ENCODE assay signal across 22 cellular contexts in the genomic region with DNA sequence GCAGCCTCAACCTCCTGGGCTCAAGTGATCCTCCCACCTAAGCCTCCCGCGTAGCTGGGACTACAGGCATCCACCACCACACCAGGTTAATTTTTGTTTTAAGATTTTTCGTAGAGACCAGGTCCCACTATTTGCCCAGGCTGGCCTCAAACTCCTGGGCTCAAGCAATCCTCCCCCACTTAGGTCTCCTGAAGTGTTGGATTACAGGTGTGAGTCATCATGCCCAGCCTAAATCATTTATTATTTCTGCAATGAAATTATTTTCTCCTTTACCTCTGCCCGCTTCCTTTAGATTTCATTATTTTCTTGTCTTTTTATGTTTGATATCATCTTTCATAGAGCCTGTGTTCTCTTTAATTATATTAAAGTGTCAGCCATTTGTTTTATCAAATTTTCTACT.
DNase-seq lines count a peak whose midpoint lies in the region; ATAC-seq, FAIRE-seq and TF ChIP-seq lines count a peak whose summit lies in the region.
"Had no signal": no experiment of that assay in that cellular context is flagged by ENCODE, and none has a peak within 500 bp of the region (broad histone marks: within the 10 kb centered on the region; RNA-seq: fewer than 3 reads in every experiment).

No MANE protein-coding gene starts in this region.

- H3K4me3 ChIP-seq in bronchial epithelial cell (ENCODE audit: low read depth, low read length) (no peak overlapping the region), brain microvascular endothelial cell (ENCODE audit: low read depth, low read length) (no peak overlapping the region), right cardiac atrium (ENCODE audit: low read length) (no peak overlapping the region)
- H3K4me3 ChIP-seq: BLaER1, GM23338 had no signal

- ATAC-seq in HG03175 (IDR thresholded peaks at IDR 0.05; ENCODE audit: unreplicated experiment) (no peak), right cardiac atrium (no peak)
- ATAC-seq: CD8-positive, alpha-beta T cell; GM23338; HCT116 had no signal

- no peaks in the 10 kb centered on the region for H3K9me3 ChIP-seq in right cardiac atrium (ENCODE audit: control insufficient read depth, low read length)
- H3K9me3 ChIP-seq: BLaER1, Caco-2 had no signal

- TF ChIP-seq CTCF in bronchial epithelial cell (IDR thresholded peaks at IDR 0.05; ENCODE audit: insufficient read depth, low read length, severe bottlenecking) (no peak), brain microvascular endothelial cell (IDR thresholded peaks at IDR 0.05; ENCODE audit: low read depth, low read length, missing control alignments) (no peak)

- DNase-seq in DMS 273 (lab: John Stamatoyannopoulos, UW; ENCODE audit: unreplicated experiment) (peak; percentile 3), DMS 273 treated with DMSO at 0.1 percent for 48 hours (lab: John Stamatoyannopoulos, UW) (no peak), DMS53 (lab: John Stamatoyannopoulos, UW) (peak; percentile 48), NCI-H69 (lab: John Stamatoyannopoulos, UW) (peak; percentile 34), bronchial epithelial cell (ENCODE audit: low read depth) (peak; percentile 5), brain microvascular endothelial cell (no peak), right cardiac atrium (no peak)
- DNase-seq: Caco-2; CD4-positive, CD25-positive, alpha-beta regulatory T cell; CD8-positive, alpha-beta T cell; DMS79; GF-D8; H9 had no signal

- H3K27me3 ChIP-seq in bronchial epithelial cell (ENCODE audit: control insufficient read depth, insufficient read depth, low read length), result no peaks in the 10 kb centered on the region
- no peaks in the 10 kb centered on the region for H3K27me3 ChIP-seq in brain microvascular endothelial cell (replicated peaks)
- H3K27me3 ChIP-seq in right cardiac atrium (ENCODE audit: control insufficient read depth, insufficient read depth), result no peaks in the 10 kb centered on the region
- H3K27me3 ChIP-seq: BLaER1 had no signal

- intact Hi-C loops in right cardiac atrium (cut with DNase I), result no loop called here

- in situ Hi-C loops in brain microvascular endothelial cell (cut with HindIII; ENCODE audit: low pct_ligation_motif_present, low sequenced_read_pairs), result no loop called here

- FAIRE-seq in bronchial epithelial cell (lab: Jason Lieb, UNC), result no peak
- FAIRE-seq: A204.1, GM12891, GM18507 had no signal

- no peak overlapping the region for H3K27ac ChIP-seq in brain microvascular endothelial cell
- no peak overlapping the region for H3K27ac ChIP-seq in right cardiac atrium (ENCODE audit: low read length)
- H3K27ac ChIP-seq: 22Rv1, BLaER1, C4-2B had no signal

- no peaks in the 10 kb centered on the region for H3K4me1 ChIP-seq in right cardiac atrium (ENCODE audit: control insufficient read depth, insufficient read depth, low read length)
- H3K4me1 ChIP-seq: BLaER1, Caco-2 had no signal

- H3K36me3 ChIP-seq in bronchial epithelial cell (ENCODE audit: control insufficient read depth, insufficient read depth, low read length) (no peaks in the 10 kb centered on the region), brain microvascular endothelial cell (replicated peaks) (no peaks in the 10 kb centered on the region)
- H3K36me3 ChIP-seq: BLaER1 had no signal

- 88% methylated on average over 4 of the region's 4 CpGs for WGBS in right cardiac atrium

Comparison
In these comparisons a context has a peak if more than half of its experiments do, and no peak if none do; other contexts are left out.
1. DNase-seq: peak in DMS 273 (single experiment), DMS53 (single experiment), NCI-H69 (single experiment) and bronchial epithelial cell (single experiment); none in DMS 273 treated with DMSO at 0.1 percent for 48 hours (single experiment), brain microvascular endothelial cell (single experiment) and right cardiac atrium (0 of 3).